16 cellular contexts compared by ENCODE assay signal in genomic region chr7:36758879-36759278, GRCh38. TPM values are rescaled to one million over a fixed set of nuclear protein-coding genes. Genes with fewer than 3 reads are reported as not detected.
DNase-seq lines count a peak whose midpoint lies in the region; ATAC-seq and TF ChIP-seq lines count a peak whose summit lies in the region.
"Had no signal": no experiment of that assay in that cellular context is flagged by ENCODE, and none has a peak within 500 bp of the region (broad histone marks: within the 10 kb centered on the region; RNA-seq: fewer than 3 reads in every experiment).

No MANE protein-coding gene starts in this region.

- H3K4me3 ChIP-seq in NB4 (ENCODE audit: low read depth, low read length) (no peak overlapping the region), right atrium auricular region (no peak overlapping the region)
- H3K4me3 ChIP-seq: GM23338 had no signal

- peaks cover 24% of the 10 kb centered on the region for H3K4me1 Mint-ChIP-seq in activated B cell treated with CpG ODN at 0.5 μM for 24 hours
- H3K4me1 Mint-ChIP-seq in activated naive CD4-positive, alpha-beta T cell treated with anti-CD3 and anti-CD28 coated beads, Interleukin-2, amount 10 ng/mL, durations not matched to agents 7 days and 5 days = no peaks in the 10 kb centered on the region

- no peaks in the 10 kb centered on the region for H3K36me3 Mint-ChIP-seq in activated B cell treated with CpG ODN at 0.5 μM for 24 hours (ENCODE audit: low read depth)
- no peaks in the 10 kb centered on the region for H3K36me3 Mint-ChIP-seq in activated naive CD4-positive, alpha-beta T cell treated with anti-CD3 and anti-CD28 coated beads, Interleukin-2, amount 10 ng/mL, durations not matched to agents 7 days and 5 days

- POLR2A ChIA-PET in activated B cell treated with CpG ODN at 0.5 μM for 24 hours (lab: Charles Lee) = no interaction called here

- TF ChIP-seq POLR2A in NB4 (IDR thresholded peaks at IDR 0.05; ENCODE audit: extremely low read depth, insufficient read length) = no peak

- intact Hi-C loops in activated B cell treated with CpG ODN at 0.5 μM for 24 hours (cut with micrococcal nuclease) = no loop called here

- H3K27ac ChIP-seq in right atrium auricular region = no peak overlapping the region
- H3K27ac ChIP-seq: C4-2B had no signal

- CTCF ChIA-PET in activated B cell treated with CpG ODN at 0.5 μM for 24 hours (lab: Charles Lee) = no interaction called here
- CTCF ChIA-PET in activated naive CD4-positive, alpha-beta T cell treated with anti-CD3 and anti-CD28 coated beads, Interleukin-2, amount 10 ng/mL, durations not matched to agents 7 days and 5 days (lab: Charles Lee) = no interaction called here

- no peak overlapping the region for H3K27ac Mint-ChIP-seq in activated B cell treated with CpG ODN at 0.5 μM for 24 hours
- no peak overlapping the region for H3K27ac Mint-ChIP-seq in activated naive CD4-positive, alpha-beta T cell treated with anti-CD3 and anti-CD28 coated beads, Interleukin-2, amount 10 ng/mL, durations not matched to agents 7 days and 5 days
- H3K27ac Mint-ChIP-seq: B cell; CD4-positive, alpha-beta T cell; GM23338; HFFc6 had no signal

- no peaks in the 10 kb centered on the region for H3K27me3 Mint-ChIP-seq in activated B cell treated with CpG ODN at 0.5 μM for 24 hours
- peaks cover 9% of the 10 kb centered on the region for H3K27me3 Mint-ChIP-seq in activated naive CD4-positive, alpha-beta T cell treated with anti-CD3 and anti-CD28 coated beads, Interleukin-2, amount 10 ng/mL, durations not matched to agents 7 days and 5 days
- H3K27me3 Mint-ChIP-seq: CD4-positive, alpha-beta T cell had no signal

- no peaks in the 10 kb centered on the region for H3K9me3 Mint-ChIP-seq in activated B cell treated with CpG ODN at 0.5 μM for 24 hours
- H3K9me3 Mint-ChIP-seq in activated naive CD4-positive, alpha-beta T cell treated with anti-CD3 and anti-CD28 coated beads, Interleukin-2, amount 10 ng/mL, durations not matched to agents 7 days and 5 days = no peaks in the 10 kb centered on the region
- H3K9me3 Mint-ChIP-seq: CD4-positive, alpha-beta T cell; GM23338 had no signal

- peak; percentile 7 for DNase-seq in NCI-H345 (lab: John Stamatoyannopoulos, UW)
- DNase-seq in NCI-H345 treated with DMSO at 0.1 percent for 48 hours (lab: John Stamatoyannopoulos, UW; ENCODE audit: unreplicated experiment) = no peak
- peak; percentile 95 for DNase-seq in NB4 (ENCODE audit: low read depth)
- DNase-seq in activated B cell treated with CpG ODN at 0.5 μM for 24 hours = no peak
- no peak for DNase-seq in activated naive CD4-positive, alpha-beta T cell treated with anti-CD3 and anti-CD28 coated beads, Interleukin-2, amount 10 ng/mL, durations not matched to agents 7 days and 5 days
- DNase-seq in right atrium auricular region (ENCODE audit: low spot score) = no peak
- DNase-seq in activated CD4-positive, CD25-positive, alpha-beta regulatory T cell (lab: John Stamatoyannopoulos, UW) = no peak
- DNase-seq: Caco-2; CD4-positive, alpha-beta T cell; GDM1; HFFc6; IMR-90 had no signal

- H3K36me3 ChIP-seq in right atrium auricular region = no peaks in the 10 kb centered on the region

- no peaks in the 10 kb centered on the region for H3K4me1 ChIP-seq in right atrium auricular region
- H3K4me1 ChIP-seq: Caco-2 had no signal

- no peaks in the 10 kb centered on the region for H3K9me3 ChIP-seq in right atrium auricular region
- H3K9me3 ChIP-seq: Caco-2 had no signal

- TF ChIP-seq CTCF in NB4 (IDR thresholded peaks at IDR 0.05; ENCODE audit: low read depth, low read length) (no peak), activated B cell treated with CpG ODN at 0.5 μM for 24 hours (IDR thresholded peaks at IDR 0.05) (no peak), right atrium auricular region (IDR thresholded peaks at IDR 0.05) (no peak)

- no peaks in the 10 kb centered on the region for H3K27me3 ChIP-seq in right atrium auricular region

- no peak overlapping the region for H3K4me3 Mint-ChIP-seq in activated B cell treated with CpG ODN at 0.5 μM for 24 hours
- H3K4me3 Mint-ChIP-seq in activated naive CD4-positive, alpha-beta T cell treated with anti-CD3 and anti-CD28 coated beads, Interleukin-2, amount 10 ng/mL, durations not matched to agents 7 days and 5 days = no peak overlapping the region
- H3K4me3 Mint-ChIP-seq: B cell; CD4-positive, alpha-beta T cell; GM23338; HFFc6 had no signal

- ATAC-seq in activated B cell treated with CpG ODN at 0.5 μM for 24 hours (ENCODE audit: low read depth) = peak; percentile 31
- ATAC-seq: GM23338, HCT116 had no signal

RNA-seq across cellular contexts. Expression of gene AOAH, which starts 34.6 kb away (rescaled TPM):
- total RNA-seq in activated B cell treated with CpG ODN at 0.5 μM for 24 hours (1.4 and 2.4 TPM in 2 replicates), right atrium auricular region (1 to 10 TPM; 2.5 to 7.2 TPM)
- total RNA-seq: Caco-2, GM23338, HFFc6, IMR-90 had no signal

Comparison
In these comparisons a context has a peak if more than half of its experiments do, and no peak if none do; other contexts are left out.
1. DNase-seq: peak in NCI-H345 (single experiment) and NB4 (single experiment); none in NCI-H345 treated with DMSO at 0.1 percent for 48 hours (single experiment), activated B cell treated with CpG ODN at 0.5 μM for 24 hours (single experiment), activated naive CD4-positive, alpha-beta T cell treated with anti-CD3 and anti-CD28 coated beads, Interleukin-2, amount 10 ng/mL, durations not matched to agents 7 days and 5 days (single experiment), right atrium auricular region (single experiment) and activated CD4-positive, CD25-positive, alpha-beta regulatory T cell (0 of 4).